ENCODE assay signal across 20 cellular contexts in the genomic region with DNA sequence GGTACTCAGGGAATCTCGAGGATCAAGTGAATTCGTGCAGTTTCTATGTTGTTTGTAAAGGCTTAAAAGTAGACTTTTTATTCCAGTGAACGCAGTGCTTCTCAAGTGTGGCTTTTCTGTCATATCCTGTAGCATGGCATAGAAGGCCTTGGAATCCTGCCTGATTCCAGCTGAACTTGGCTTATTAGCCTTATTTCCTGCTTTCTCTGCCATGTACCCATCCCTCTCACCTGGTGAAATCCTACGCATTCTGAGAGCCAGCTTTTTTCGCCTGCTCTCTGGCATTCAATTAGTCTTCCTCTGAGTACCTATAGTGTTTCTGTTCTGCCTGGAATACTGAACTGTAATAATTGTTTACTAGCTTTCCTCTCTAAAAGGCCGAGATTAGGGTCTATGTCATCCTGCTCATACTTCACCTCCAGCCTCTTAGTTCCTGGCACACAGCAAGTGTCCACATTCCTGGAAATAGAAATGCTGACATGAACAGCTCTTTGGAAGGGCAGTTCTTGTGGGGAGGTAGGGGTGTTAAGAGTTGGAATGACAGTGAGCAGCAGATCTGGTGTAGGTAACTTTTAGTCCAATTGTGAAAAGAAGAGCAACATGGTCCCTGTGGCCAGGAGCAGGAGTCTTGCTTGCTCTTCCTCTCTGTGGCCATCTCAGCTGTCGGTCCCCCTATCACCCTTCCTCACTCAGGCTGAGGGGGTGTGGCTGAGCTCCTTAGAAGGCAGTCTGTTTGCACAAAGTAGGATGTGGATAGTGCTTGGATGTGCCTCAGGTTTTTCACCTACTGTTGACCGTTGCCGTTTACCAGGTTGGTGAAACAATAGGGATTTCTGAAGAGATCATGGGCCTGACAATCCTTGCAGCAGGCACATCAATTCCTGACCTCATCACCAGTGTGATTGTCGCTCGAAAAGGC. TPM values are rescaled to one million over a fixed set of nuclear protein-coding genes. Genes with fewer than 3 reads are reported as not detected.
DNase-seq lines count a peak whose midpoint lies in the region; ATAC-seq and TF ChIP-seq lines count a peak whose summit lies in the region.
"Had no signal": no experiment of that assay in that cellular context is flagged by ENCODE, and none has a peak within 500 bp of the region (broad histone marks: within the 10 kb centered on the region; RNA-seq: fewer than 3 reads in every experiment).

No MANE protein-coding gene starts in this region.

- H3K27ac ChIP-seq in left lung (no peak overlapping the region), colonic mucosa (no peak overlapping the region), trophoblast cell (ENCODE audit: low read depth, low read length) (no peak overlapping the region)
- H3K27ac ChIP-seq: neural progenitor cell, psoas muscle, suprapubic skin had no signal

- no peak overlapping the region for H2BK120ac ChIP-seq in trophoblast cell (ENCODE audit: insufficient read depth, low read length, poor library complexity)

- H3K27ac Mint-ChIP-seq in stimulated activated naive CD8-positive, alpha-beta T cell treated with anti-CD3 and anti-CD28 coated beads, Interleukin-15, amount 100 ng/mL, for 72 hours: peak overlapping the region; percentile 1 to 75
- no peak overlapping the region for H3K27ac Mint-ChIP-seq in WTC11
- H3K27ac Mint-ChIP-seq: H9, mesothelial cell of epicardium, neural progenitor cell had no signal

- POLR2A ChIA-PET in WTC11 (lab: Charles Lee): no interaction called here

- H3K9ac ChIP-seq in colonic mucosa (ENCODE audit: low read depth in 2 of 2, low read length in 2 of 2) (no peak overlapping the region), trophoblast cell (ENCODE audit: low read length) (no peak overlapping the region)
- H3K9ac ChIP-seq: neural progenitor cell had no signal

- no peak overlapping the region for H4K91ac ChIP-seq in trophoblast cell (ENCODE audit: low read depth, low read length)

- intact Hi-C loops in left lung (cut with DNase I) (no loop called here), colonic mucosa (cut with DNase I) (no loop called here)

- no peaks in the 10 kb centered on the region for H3K79me2 ChIP-seq in trophoblast cell (ENCODE audit: control insufficient read depth, insufficient read depth, low read length, poor library complexity)

- H3K27me3 Mint-ChIP-seq in stimulated activated naive CD8-positive, alpha-beta T cell treated with anti-CD3 and anti-CD28 coated beads, Interleukin-15, amount 100 ng/mL, for 72 hours: no peaks in the 10 kb centered on the region
- no peaks in the 10 kb centered on the region; the same call in 1 of the 2 replicates for H3K27me3 Mint-ChIP-seq in WTC11 (ENCODE audit: low read depth)

- H4K12ac ChIP-seq in trophoblast cell (ENCODE audit: low read depth, low read length): no peak overlapping the region

- H3K4me1 ChIP-seq in left lung (no peaks in the 10 kb centered on the region), colonic mucosa (no peaks in the 10 kb centered on the region), trophoblast cell (ENCODE audit: control insufficient read depth in 1 of 2, insufficient read depth in 2 of 2, low read length in 2 of 2) (no peaks in the 10 kb centered on the region)
- H3K4me1 ChIP-seq: neural progenitor cell, psoas muscle had no signal

- H3K18ac ChIP-seq in trophoblast cell (ENCODE audit: low read length): no peak overlapping the region

- H3K14ac ChIP-seq in trophoblast cell (ENCODE audit: low read length): no peak overlapping the region

- no peaks in the 10 kb centered on the region for H3K27me3 ChIP-seq in left lung
- no peaks in the 10 kb centered on the region for H3K27me3 ChIP-seq in colonic mucosa
- no peaks in the 10 kb centered on the region for H3K27me3 ChIP-seq in trophoblast cell (ENCODE audit: insufficient read depth, low read length)
- H3K27me3 ChIP-seq: neural progenitor cell, suprapubic skin had no signal

- H3K36me3 Mint-ChIP-seq in WTC11: no peaks in the 10 kb centered on the region

- no peaks in the 10 kb centered on the region for H3K9me3 Mint-ChIP-seq in stimulated activated naive CD8-positive, alpha-beta T cell treated with anti-CD3 and anti-CD28 coated beads, Interleukin-15, amount 100 ng/mL, for 72 hours
- H3K9me3 Mint-ChIP-seq in WTC11: no peaks in the 10 kb centered on the region
- H3K9me3 Mint-ChIP-seq: H9, mesothelial cell of epicardium, neural progenitor cell had no signal

- no peak overlapping the region for H2AFZ ChIP-seq in trophoblast cell (ENCODE audit: insufficient read depth, low read length, poor library complexity)
- H2AFZ ChIP-seq: neural progenitor cell had no signal

- H3K4me3 ChIP-seq in left lung (no peak overlapping the region), colonic mucosa (no peak overlapping the region), trophoblast cell (ENCODE audit: low read depth, low read length) (no peak overlapping the region)
- H3K4me3 ChIP-seq: neural progenitor cell, psoas muscle, suprapubic skin had no signal

- CTCF ChIA-PET in WTC11 (lab: Charles Lee): interaction anchor here (0.9 to 1.4 kb wide), 3 partner anchors 14 to 211 kb away, joined by 3 to 6 read pairs (median 4); no protein-coding TSS in a partner anchor

- WGBS in trophoblast cell (ENCODE audit: extremely low coverage, insufficient coverage, insufficient read length): no CpG with 5 or more reads among the region's 11 CpGs

- no peak overlapping the region for H4K8ac ChIP-seq in trophoblast cell (ENCODE audit: low read depth, low read length)

- H2BK12ac ChIP-seq in trophoblast cell (ENCODE audit: low read length): no peak overlapping the region

- no peak overlapping the region for H3K23ac ChIP-seq in trophoblast cell (ENCODE audit: low read length)

- ATAC-seq in stimulated activated naive CD8-positive, alpha-beta T cell treated with anti-CD3 and anti-CD28 coated beads, Interleukin-15, amount 100 ng/mL, for 72 hours: no peak
- ATAC-seq in stimulated activated naive CD8-positive, alpha-beta T cell treated with anti-CD3 and anti-CD28 coated beads, Interleukin-15, Interleukin-2, amounts not matched to agents 100 U/mL and 50 U/mL, for 24 hours: no peak
- ATAC-seq in WTC11 (peak; percentile 62), left lung (peak; percentile 73)
- ATAC-seq: psoas muscle had no signal

- H3K4me1 Mint-ChIP-seq in stimulated activated naive CD8-positive, alpha-beta T cell treated with anti-CD3 and anti-CD28 coated beads, Interleukin-15, amount 100 ng/mL, for 72 hours: peaks cover 15% of the 10 kb centered on the region
- peaks cover 6% of the 10 kb centered on the region; the same call in 1 of the 2 replicates for H3K4me1 Mint-ChIP-seq in WTC11
- H3K4me1 Mint-ChIP-seq: mesothelial cell of epicardium, neural progenitor cell had no signal

- H2BK5ac ChIP-seq in trophoblast cell (ENCODE audit: low read depth, low read length, poor library complexity): no peak overlapping the region

- H3K9me3 ChIP-seq in left lung (no peaks in the 10 kb centered on the region), colonic mucosa (no peaks in the 10 kb centered on the region), trophoblast cell (ENCODE audit: insufficient read depth, low read depth, low read length) (no peaks in the 10 kb centered on the region)
- H3K9me3 ChIP-seq: psoas muscle, suprapubic skin had no signal

- H3K4ac ChIP-seq in trophoblast cell (ENCODE audit: low read depth, low read length): no peak overlapping the region

- no peak overlapping the region for H3K4me2 ChIP-seq in trophoblast cell (ENCODE audit: low read length)
- H3K4me2 ChIP-seq: neural progenitor cell had no signal

- no peaks in the 10 kb centered on the region for H3K79me1 ChIP-seq in trophoblast cell (ENCODE audit: low read length)

- H3K36me3 ChIP-seq in left lung (peaks cover 0 to 40% of the 10 kb centered on the region in 2 donors), colonic mucosa (no peaks in the 10 kb centered on the region), trophoblast cell (ENCODE audit: control insufficient read depth in 1 of 2, insufficient read depth in 2 of 2, low read length in 2 of 2) (peaks cover 5 to 7% of the 10 kb centered on the region in 2 experiments)
- H3K36me3 ChIP-seq: neural progenitor cell had no signal

- TF ChIP-seq CTCF in WTC11 (IDR thresholded peaks at IDR 0.05): no peak
- TF ChIP-seq CTCF in left lung (IDR thresholded peaks at IDR 0.05): no peak
- TF ChIP-seq CTCF in colonic mucosa (IDR thresholded peaks at IDR 0.05): no peak

- H3K4me3 Mint-ChIP-seq in stimulated activated naive CD8-positive, alpha-beta T cell treated with anti-CD3 and anti-CD28 coated beads, Interleukin-15, amount 100 ng/mL, for 72 hours: no peak overlapping the region
- no peak overlapping the region for H3K4me3 Mint-ChIP-seq in WTC11
- H3K4me3 Mint-ChIP-seq: H9, mesothelial cell of epicardium, neural progenitor cell had no signal

- no peak for DNase-seq in stimulated activated naive CD8-positive, alpha-beta T cell treated with anti-CD3 and anti-CD28 coated beads, Interleukin-15, amount 100 ng/mL, for 72 hours
- no peak for DNase-seq in stimulated activated naive CD8-positive, alpha-beta T cell treated with anti-CD3 and anti-CD28 coated beads, Interleukin-15, Interleukin-2, amounts not matched to agents 100 U/mL and 50 U/mL, for 24 hours
- no peak for DNase-seq in WTC11 (ENCODE audit: low spot score)
- DNase-seq in left lung: no peak
- no peak for DNase-seq in NCI-H1694 treated with DMSO at 0.1 percent for 48 hours (lab: John Stamatoyannopoulos, UW)
- no peak for DNase-seq in colonic mucosa
- no peak for DNase-seq in trophoblast cell
- DNase-seq: activated naive CD4-positive, alpha-beta T cell treated with anti-CD3 and anti-CD28 coated beads, Interleukin-2, amount 50 U/mL, for 16 hours; activated T-cell treated with anti-CD3 and anti-CD28 coated beads, Interleukin-2, amount 50 U/mL, for 1 hour; cortex of kidney; foreskin fibroblast; H9; NCI-H146; NCI-H748 treated with DMSO at 0.1 percent for 48 hours; psoas muscle; SIG-M5; T-helper 1 cell had no signal

- no peak overlapping the region for H2AK5ac ChIP-seq in trophoblast cell (ENCODE audit: low read length)

TF ChIP-seq in WTC11, 78 proteins besides CTCF, POLR2A, EP300 and RAD21 (continues in another document):
- TF ChIP-seq ZNF219 (CRISPR knock-in tag; IDR thresholded peaks at IDR 0.05; ENCODE audit: borderline replicate concordance): no peak
- TF ChIP-seq FOXJ3 (CRISPR knock-in tag; IDR thresholded peaks at IDR 0.05; ENCODE audit: borderline replicate concordance): no peak
- TF ChIP-seq, protein P1, sequence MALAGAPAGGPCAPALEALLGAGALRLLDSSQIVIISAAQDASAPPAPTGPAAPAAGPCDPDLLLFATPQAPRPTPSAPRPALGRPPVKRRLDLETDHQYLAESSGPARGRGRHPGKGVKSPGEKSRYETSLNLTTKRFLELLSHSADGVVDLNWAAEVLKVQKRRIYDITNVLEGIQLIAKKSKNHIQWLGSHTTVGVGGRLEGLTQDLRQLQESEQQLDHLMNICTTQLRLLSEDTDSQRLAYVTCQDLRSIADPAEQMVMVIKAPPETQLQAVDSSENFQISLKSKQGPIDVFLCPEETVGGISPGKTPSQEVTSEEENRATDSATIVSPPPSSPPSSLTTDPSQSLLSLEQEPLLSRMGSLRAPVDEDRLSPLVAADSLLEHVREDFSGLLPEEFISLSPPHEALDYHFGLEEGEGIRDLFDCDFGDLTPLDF (CRISPR knock-in tag; IDR thresholded peaks at IDR 0.05): no peak

RNA-seq across cellular contexts. Expression of a gene that starts 30.4 kb away (rescaled TPM):
- total RNA-seq in WTC11 (2021) (7.0 to 10.7 TPM (median 10.3 TPM) in 3 replicates), left lung (1 to 10 TPM; 8.3 to 9.7 TPM), colonic mucosa (1 to 10 TPM; 5.5 to 7.1 TPM)
- 9.5 and 9.6 TPM in 2 replicates for polyA plus RNA-seq in trophoblast cell (2013)

RNA-seq across cellular contexts. Expression of a gene that starts 41.2 kb away (rescaled TPM):
- total RNA-seq in WTC11 (2021) (28.3 to 31.9 TPM (median 30.7 TPM) in 3 replicates), left lung (10 to 100 TPM; 32.3 to 34.6 TPM), colonic mucosa (10 to 100 TPM; 37.2 to 41.1 TPM)
- polyA plus RNA-seq in trophoblast cell (2013): 28.3 and 29.2 TPM in 2 replicates

Comparison
In these comparisons a context has a peak if more than half of its experiments do, and no peak if none do; other contexts are left out.
1. ATAC-seq: peak in WTC11 (single experiment) and left lung (single experiment); none in stimulated activated naive CD8-positive, alpha-beta T cell treated with anti-CD3 and anti-CD28 coated beads, Interleukin-15, amount 100 ng/mL, for 72 hours (single experiment) and stimulated activated naive CD8-positive, alpha-beta T cell treated with anti-CD3 and anti-CD28 coated beads, Interleukin-15, Interleukin-2, amounts not matched to agents 100 U/mL and 50 U/mL, for 24 hours (single experiment).